Comparison of ENCODE assay signal across 9 cellular contexts in genomic region chr5:95781101-95781583, GRCh38. TPM values are rescaled to one million over a fixed set of nuclear protein-coding genes. Genes with fewer than 3 reads are reported as not detected.
DNase-seq lines count a peak whose midpoint lies in the region; ATAC-seq and TF ChIP-seq lines count a peak whose summit lies in the region.
"Had no signal": no experiment of that assay in that cellular context is flagged by ENCODE, and none has a peak within 500 bp of the region (broad histone marks: within the 10 kb centered on the region; RNA-seq: fewer than 3 reads in every experiment).

No MANE protein-coding gene starts in this region.

- H3K4me3 ChIP-seq in Caco-2 (ENCODE audit: low read depth, low read length) (no peak overlapping the region), OCI-LY3 (ENCODE audit: low read length) (peak overlapping the region; percentile 31), esophagus squamous epithelium (peak overlapping the region in 2 of 4 donors; percentile 1 to 25)

- H3K4me2 ChIP-seq in OCI-LY3 (ENCODE audit: low read length): peak overlapping the region; percentile 52

- H3K4me1 ChIP-seq in Caco-2 (no peaks in the 10 kb centered on the region), OCI-LY3 (ENCODE audit: low read length) (peaks cover 17% of the 10 kb centered on the region), esophagus squamous epithelium (peaks cover 4 to 23% (median 8%) of the 10 kb centered on the region in 3 donors)

- H3K9me3 Mint-ChIP-seq in Caco-2 (ENCODE audit: unreplicated experiment): no peaks in the 10 kb centered on the region
- no peaks in the 10 kb centered on the region for H3K9me3 Mint-ChIP-seq in naive B cell

- H3K27me3 Mint-ChIP-seq in Caco-2 (ENCODE audit: insufficient read depth, unreplicated experiment): no peaks in the 10 kb centered on the region
- H3K27me3 Mint-ChIP-seq in naive B cell: no peaks in the 10 kb centered on the region

- H3K36me3 Mint-ChIP-seq in Caco-2 (ENCODE audit: insufficient read depth, unreplicated experiment) (peaks cover 40% of the 10 kb centered on the region), naive B cell (no peaks in the 10 kb centered on the region)

- H4K20me1 ChIP-seq in OCI-LY3 (ENCODE audit: insufficient read depth, low read length): no peaks in the 10 kb centered on the region

- no peak for TF ChIP-seq POLR2A in esophagus squamous epithelium (IDR thresholded peaks at IDR 0.05)

- H3K9me3 ChIP-seq in Caco-2 (no peaks in the 10 kb centered on the region), OCI-LY3 (ENCODE audit: insufficient read depth, low read length) (no peaks in the 10 kb centered on the region), esophagus squamous epithelium (no peaks in the 10 kb centered on the region)

- POLR2A ChIA-PET in Caco-2 (lab: Charles Lee): no interaction called here

- H3K4me1 Mint-ChIP-seq in Caco-2 (ENCODE audit: low read depth, unreplicated experiment) (no peaks in the 10 kb centered on the region), naive B cell (peaks cover 4 to 6% (median 6%) of the 10 kb centered on the region in 3 donors)

- H3K27ac Mint-ChIP-seq in Caco-2 (ENCODE audit: unreplicated experiment) (no peak overlapping the region), naive B cell (peak overlapping the region in 1 of 6 donors; percentile 17)

- H3K36me3 ChIP-seq in Caco-2 (ENCODE audit: control insufficient read depth, insufficient read depth, low read length): no peaks in the 10 kb centered on the region; the same call in 1 of the 2 replicates
- H3K36me3 ChIP-seq in OCI-LY3 (replicated peaks; ENCODE audit: low read depth, low read length): no peaks in the 10 kb centered on the region
- H3K36me3 ChIP-seq in esophagus squamous epithelium: no peaks in the 10 kb centered on the region

- peak overlapping the region; percentile 62 for H2AFZ ChIP-seq in OCI-LY3 (ENCODE audit: low read depth, low read length)

- peak; percentile 89 to 95 for TF ChIP-seq CTCF in Caco-2 (IDR thresholded peaks at IDR 0.05; ENCODE audit: insufficient read depth in 1 of 2, low read depth in 1 of 2, low read length in 1 of 2, severe bottlenecking in 1 of 2, unreplicated experiment in 1 of 2)
- TF ChIP-seq CTCF in OCI-LY3 (IDR thresholded peaks at IDR 0.05; ENCODE audit: low read depth, low read length): peak; percentile 89
- peak; percentile 74 to 95 (median 88) for TF ChIP-seq CTCF in esophagus squamous epithelium (IDR thresholded peaks at IDR 0.05)

- H3K4me3 Mint-ChIP-seq in Caco-2 (ENCODE audit: unreplicated experiment) (no peak overlapping the region), naive B cell (peak overlapping the region in 7 of 8 donors; percentile 15 to 66 (median 46))

- 13 to 16% methylated on average over 2 to 4 of the region's 4 CpGs for WGBS in esophagus squamous epithelium, 2 donors

- no peak overlapping the region for H3K27ac ChIP-seq in OCI-LY3 (ENCODE audit: low read length)
- H3K27ac ChIP-seq in esophagus squamous epithelium: peak overlapping the region; percentile 37 to 71 (median 58)
- H3K27ac ChIP-seq: epithelial cell of prostate had no signal

- ATAC-seq in GM19455 (IDR thresholded peaks at IDR 0.05; ENCODE audit: unreplicated experiment) (peak; percentile 98), HG03565 (IDR thresholded peaks at IDR 0.05; ENCODE audit: unreplicated experiment) (peak; percentile 82), naive B cell (ENCODE audit: low read depth in 2 of 2) (peak; percentile 99)

- DNase-seq in Caco-2: peak; percentile 82 to 84
- DNase-seq in activated T-cell treated with anti-CD3 and anti-CD28 coated beads for 24 hours (ENCODE audit: low read depth): peak; percentile 60
- DNase-seq in esophagus squamous epithelium (lab: John Stamatoyannopoulos, UW): peak; percentile 19
- DNase-seq in naive B cell: peak; percentile 68
- peak; percentile 44 for DNase-seq in stimulated activated CD8-positive, alpha-beta memory T cell treated with anti-CD3 and anti-CD28 coated beads, Interleukin-7, amount 100 ng/mL, for 24 hours (ENCODE audit: low read depth)

- CTCF ChIA-PET in Caco-2 (lab: Charles Lee): interaction anchor here (0.5 to 1.9 kb wide), 27 partner anchors 10 to 520 kb away, joined by 3 to 35 read pairs (median 5); partner anchors contain the start of genes GLRX, RFESD and RHOBTB3

- BruUV-seq in Caco-2 (replicated peaks; lab: Mats Ljungman, UMichigan): no TSS peak

- intact Hi-C loops in Caco-2 (cut with micrococcal nuclease; ENCODE audit: unreplicated experiment) (loop anchor here (1.0 to 2.0 kb wide), 8 partner anchors 22 to 556 kb away; partner anchors contain the start of gene GLRX), esophagus squamous epithelium (cut with DNase I) (loop anchor here (5.0 to 10.0 kb wide), 2 partner anchors 66 to 116 kb away; no protein-coding TSS in a partner anchor)

- H3K27me3 ChIP-seq in Caco-2 (replicated peaks; ENCODE audit: control insufficient read depth, insufficient read depth, low read length) (no peaks in the 10 kb centered on the region), OCI-LY3 (ENCODE audit: low read depth, low read length) (no peaks in the 10 kb centered on the region), esophagus squamous epithelium (no peaks in the 10 kb centered on the region)

- H3K9ac ChIP-seq in OCI-LY3 (ENCODE audit: low read length): no peak overlapping the region

- H3K79me2 ChIP-seq in OCI-LY3 (ENCODE audit: low read length): no peaks in the 10 kb centered on the region

RNA-seq across cellular contexts. Expression of gene GLRX, which starts 41.4 kb away (rescaled TPM):
- total RNA-seq in Caco-2 (2022) (17.9 and 26.4 TPM in 2 replicates), esophagus squamous epithelium (10 to 100 TPM in 3 of 4 donors, 1 to 10 TPM in 1; 5.3 to 37.8 (median 14.2) TPM)
- polyA plus RNA-seq in naive B cell (ENCODE audit: low read depth in 6 of 6): 100 to 1,000 TPM in 1 of 6 donors, 10 to 100 TPM in 5; 57.4 to 104 (median 77.4) TPM

RNA-seq across cellular contexts. Expression of gene RHOBTB3, which starts 50.0 kb away (rescaled TPM):
- total RNA-seq in Caco-2 (2022) (85.6 and 88.5 TPM in 2 replicates), esophagus squamous epithelium (10 to 100 TPM in 2 of 4 donors, 1 to 10 TPM in 2; 4.7 to 59.3 (median 13.6) TPM)
- 1 to 10 TPM in 3 of 6 donors, not detected in 3; 1.5 to 2.1 (median 1.7) TPM for polyA plus RNA-seq in naive B cell (ENCODE audit: low read depth in 6 of 6)

Comparison
In these comparisons a context has a peak if more than half of its experiments do, and no peak if none do; other contexts are left out.
1. DNase-seq: peak in every context shown above with its lines; median percentile 83 in Caco-2; 68 in naive B cell; 60 in activated T-cell treated with anti-CD3 and anti-CD28 coated beads for 24 hours; 44 in stimulated activated CD8-positive, alpha-beta memory T cell treated with anti-CD3 and anti-CD28 coated beads, Interleukin-7, amount 100 ng/mL, for 24 hours; 19 in esophagus squamous epithelium.